In genomic region chr10:97046426-97047072, GRCh38 we compare ENCODE assay signal across 27 cellular contexts.
"Had no signal": no experiment of that assay in that cellular context is flagged by ENCODE, and none has a peak within 500 bp of the region (broad histone marks: within the 10 kb centered on the region; RNA-seq: fewer than 3 reads in every experiment).

No MANE protein-coding gene starts in this region.

- H3K27ac ChIP-seq: ascending aorta, body of pancreas, KMS-11, SK-N-MC had no signal

- H3K4me2 ChIP-seq: KMS-11 had no signal

- H3K4me3 Mint-ChIP-seq: activated CD8-positive, alpha-beta T cell treated with anti-CD3 and anti-CD28 coated beads, Interleukin-2, amount 10 ng/mL, durations not matched to agents 7 days and 5 days; T-helper 1 cell treated with Interleukin-12 subunit alpha and Interleukin-12 subunit beta and Interleukin-4 antibody, amounts not matched to agents 30 μg/mL and 1 μg/mL, for 36 hours had no signal

- H3K9me3 ChIP-seq: ascending aorta, body of pancreas, MG63 had no signal

- H3K27ac Mint-ChIP-seq: activated CD8-positive, alpha-beta T cell treated with anti-CD3 and anti-CD28 coated beads, Interleukin-2, amount 10 ng/mL, durations not matched to agents 7 days and 5 days; T-helper 1 cell treated with Interleukin-12 subunit alpha and Interleukin-12 subunit beta and Interleukin-4 antibody, amounts not matched to agents 30 μg/mL and 1 μg/mL, for 36 hours had no signal

- H3K9me3 Mint-ChIP-seq: T-helper 1 cell treated with Interleukin-12 subunit alpha and Interleukin-12 subunit beta and Interleukin-4 antibody, amounts not matched to agents 30 μg/mL and 1 μg/mL, for 36 hours had no signal

- H3K9ac ChIP-seq: KMS-11 had no signal

- H3K36me3 ChIP-seq: ascending aorta, MG63 had no signal

- ATAC-seq: activated CD8-positive, alpha-beta T cell treated with anti-CD3 and anti-CD28 coated beads, Interleukin-2, amount 10 ng/mL, durations not matched to agents 7 days and 5 days; body of pancreas; Right ventricle myocardium inferior had no signal

- H3K27me3 ChIP-seq: ascending aorta, body of pancreas, MG63 had no signal

- H3K4me3 ChIP-seq: ascending aorta, body of pancreas, MG63, SK-N-MC had no signal

- FAIRE-seq: bronchial epithelial cell had no signal

- H3K4me1 ChIP-seq: ascending aorta, body of pancreas had no signal

- DNase-seq: activated CD4-positive, alpha-beta T cell treated with anti-CD3 and anti-CD28 coated beads for 48 hours; activated CD4-positive, alpha-beta T cell treated with anti-CD3 and anti-CD28 coated beads, Interleukin-2, amount 50 U/mL, for 4 hours; activated CD4-positive, CD25-positive, alpha-beta regulatory T cell treated with anti-CD3 and anti-CD28 coated beads, Interleukin-2, amount 50 U/mL, for 72 hours; activated CD8-positive, alpha-beta memory T cell treated with anti-CD3 and anti-CD28 coated beads, Interleukin-2, amount 50 U/mL, for 48 hours; activated CD8-positive, alpha-beta T cell treated with anti-CD3 and anti-CD28 coated beads, Interleukin-2, amount 10 ng/mL, durations not matched to agents 7 days and 5 days; activated naive CD4-positive, alpha-beta T cell treated with anti-CD3 and anti-CD28 coated beads, Interleukin-2, amount 50 U/mL, for 16 hours; activated T-cell treated with anti-CD3 and anti-CD28 coated beads, Interleukin-2, amount 50 U/mL, for 1 hour; body of pancreas; central memory CD4-positive, alpha-beta T cell; MG63; MV-4-11; NCI-H1092 treated with DMSO at 0.1 percent for 48 hours; NCI-H146; NCI-H2029; NCI-H2107; NCI-H2171 treated with DMSO at 0.1 percent for 48 hours; NCI-H226; NCI-H510A; NCI-H526 treated with DMSO at 0.1 percent for 48 hours; NCI-H82; RPMI8226 had no signal
